Comparison of ENCODE assay signal across 33 cellular contexts in the genomic region with DNA sequence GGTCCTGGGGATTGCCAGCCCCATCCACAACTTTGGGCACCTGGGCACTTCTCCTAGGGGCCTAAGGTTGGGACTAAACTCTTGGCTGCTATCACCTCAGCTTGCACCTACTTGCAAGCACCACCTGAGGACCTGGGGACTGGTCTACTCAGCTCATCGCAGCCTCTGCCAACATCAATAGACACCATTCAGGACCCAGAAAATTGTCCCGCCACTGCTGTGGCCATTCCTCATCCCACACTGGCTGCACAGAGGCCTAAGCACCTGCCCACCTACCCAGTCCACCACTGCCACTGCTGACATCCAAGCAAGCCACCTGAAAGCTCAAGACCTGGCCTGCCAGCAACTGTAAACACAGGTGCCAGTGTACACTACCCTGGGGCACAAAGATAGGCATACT.
DNase-seq lines count a peak whose midpoint lies in the region; ATAC-seq, FAIRE-seq and TF ChIP-seq lines count a peak whose summit lies in the region.
"Had no signal": no experiment of that assay in that cellular context is flagged by ENCODE, and none has a peak within 500 bp of the region (broad histone marks: within the 10 kb centered on the region; RNA-seq: fewer than 3 reads in every experiment).

No MANE protein-coding gene starts in this region.

- no peak overlapping the region for H3K27ac Mint-ChIP-seq in activated naive CD8-positive, alpha-beta T cell treated with anti-CD3 and anti-CD28 coated beads, Interleukin-2, amount 50 U/mL, for 24 hours
- H3K27ac Mint-ChIP-seq: B cell; CD14-positive monocyte; CD4-positive, alpha-beta memory T cell; CD4-positive, alpha-beta T cell; CD4-positive, CD25-positive, alpha-beta regulatory T cell; CD8-positive, alpha-beta memory T cell; CD8-positive, alpha-beta T cell had no signal

- H3K4me1 ChIP-seq in esophagus muscularis mucosa (no peaks in the 10 kb centered on the region), neuronal stem cell (ENCODE audit: control insufficient read depth in 2 of 2, insufficient read depth in 1 of 2, low read depth in 1 of 2, low read length in 2 of 2) (no peaks in the 10 kb centered on the region)
- H3K4me1 ChIP-seq: A549, BE2C, Caco-2 had no signal

- H3K27ac ChIP-seq in esophagus muscularis mucosa (replicated peaks in 1 of 4) (no peak overlapping the region), neuronal stem cell (replicated peaks; ENCODE audit: low read length) (no peak overlapping the region)
- H3K27ac ChIP-seq: 22Rv1; A549; BLaER1; BLaER1 treated with 17β-estradiol and CSF1 and Interleukin-3, amounts not matched to agents 10 nM and 100 nM; C4-2B had no signal

- H2AFZ ChIP-seq in neuronal stem cell (ENCODE audit: low read length): no peak overlapping the region

- no peak overlapping the region for H3K9ac ChIP-seq in neuronal stem cell (ENCODE audit: low read depth, low read length, poor library complexity)
- H3K9ac ChIP-seq: BLaER1; BLaER1 treated with 17β-estradiol and CSF1 and Interleukin-3, amounts not matched to agents 10 nM and 100 nM had no signal

- peak overlapping the region; percentile 6 for H2AK5ac ChIP-seq in neuronal stem cell (ENCODE audit: low read depth, low read length)

- H3K4me3 ChIP-seq in esophagus muscularis mucosa (no peak overlapping the region), neuronal stem cell (ENCODE audit: low read length in 2 of 2) (peak overlapping the region in 1 of 2 donors; percentile 19)
- H3K4me3 ChIP-seq: A549; BLaER1; BLaER1 treated with 17β-estradiol and CSF1 and Interleukin-3, amounts not matched to agents 10 nM and 100 nM had no signal

- no peak overlapping the region for H3K4me3 Mint-ChIP-seq in activated naive CD8-positive, alpha-beta T cell treated with anti-CD3 and anti-CD28 coated beads, Interleukin-2, amount 50 U/mL, for 24 hours
- H3K4me3 Mint-ChIP-seq: B cell; CD14-positive monocyte; CD4-positive, alpha-beta memory T cell; CD4-positive, alpha-beta T cell; CD4-positive, CD25-positive, alpha-beta regulatory T cell; CD8-positive, alpha-beta memory T cell; CD8-positive, alpha-beta T cell had no signal

- no peak overlapping the region for H2BK12ac ChIP-seq in neuronal stem cell (ENCODE audit: low read length)

- H3K9me3 Mint-ChIP-seq in activated naive CD8-positive, alpha-beta T cell treated with anti-CD3 and anti-CD28 coated beads, Interleukin-2, amount 50 U/mL, for 24 hours: peaks cover 21% of the 10 kb centered on the region

- no peak overlapping the region for H3K23ac ChIP-seq in neuronal stem cell (ENCODE audit: low read depth, low read length, poor library complexity)

- no peak for FAIRE-seq in frontal cortex (lab: Jason Lieb, UNC)
- FAIRE-seq: A204.1, A549, D721Med had no signal

- H3K9me3 ChIP-seq in esophagus muscularis mucosa (peaks cover 0 to 6% (median 0%) of the 10 kb centered on the region in 4 donors), neuronal stem cell (replicated peaks in 1 of 2; ENCODE audit: control insufficient read depth in 2 of 2, insufficient read depth in 1 of 2, low read depth in 1 of 2, low read length in 2 of 2) (no peaks in the 10 kb centered on the region)
- H3K9me3 ChIP-seq: A549, BE2C had no signal

- H4K8ac ChIP-seq in neuronal stem cell (ENCODE audit: low read depth, low read length): no peak overlapping the region

- DNase-seq in esophagus muscularis mucosa (ENCODE audit: extremely low spot score) (peak; percentile 77), neuronal stem cell (ENCODE audit: low spot score) (no peak), frontal cortex (ENCODE audit: low spot score in 2 of 2) (no peak)
- no peak for DNase-seq in activated naive CD8-positive, alpha-beta T cell treated with anti-CD3 and anti-CD28 coated beads, Interleukin-2, amount 50 U/mL, for 24 hours
- DNase-seq: 8988T; ACHN; AML-193; BE2C; C1 segment of cervical spinal cord; Caco-2; Calu3; CD4-positive, alpha-beta memory T cell; CD4-positive, alpha-beta T cell; CD4-positive, CD25-positive, alpha-beta regulatory T cell; CD8-positive, alpha-beta memory T cell; CD8-positive, alpha-beta T cell; COR-L47; DMS 273 treated with DMSO at 0.1 percent for 48 hours; DMS153; DMS53; DMS79; DMS79 treated with DMSO at 0.1 percent for 48 hours; DND-41; EL had no signal

- H3K4me1 Mint-ChIP-seq in activated naive CD8-positive, alpha-beta T cell treated with anti-CD3 and anti-CD28 coated beads, Interleukin-2, amount 50 U/mL, for 24 hours: no peaks in the 10 kb centered on the region
- H3K4me1 Mint-ChIP-seq: B cell; CD14-positive monocyte; CD4-positive, alpha-beta memory T cell; CD4-positive, CD25-positive, alpha-beta regulatory T cell; CD8-positive, alpha-beta memory T cell had no signal

- H3K27me3 Mint-ChIP-seq in activated naive CD8-positive, alpha-beta T cell treated with anti-CD3 and anti-CD28 coated beads, Interleukin-2, amount 50 U/mL, for 24 hours: peaks cover 21% of the 10 kb centered on the region

- no peak for TF ChIP-seq POLR2A in esophagus muscularis mucosa (IDR thresholded peaks at IDR 0.05; ENCODE audit: low read depth)

- no peaks in the 10 kb centered on the region for H3K79me1 ChIP-seq in neuronal stem cell (ENCODE audit: low read depth, low read length)

- no peak overlapping the region for H2BK5ac ChIP-seq in neuronal stem cell (ENCODE audit: low read length)

- H3K36me3 ChIP-seq in esophagus muscularis mucosa (no peaks in the 10 kb centered on the region), neuronal stem cell (replicated peaks in 1 of 2; ENCODE audit: control insufficient read depth in 2 of 2, insufficient read depth in 2 of 2, low read length in 2 of 2) (no peaks in the 10 kb centered on the region)
- H3K36me3 ChIP-seq: BE2C; BLaER1; BLaER1 treated with 17β-estradiol and CSF1 and Interleukin-3, amounts not matched to agents 10 nM and 100 nM had no signal

- H3K14ac ChIP-seq in neuronal stem cell (ENCODE audit: low read length): no peak overlapping the region

- H3K36me3 Mint-ChIP-seq in activated naive CD8-positive, alpha-beta T cell treated with anti-CD3 and anti-CD28 coated beads, Interleukin-2, amount 50 U/mL, for 24 hours (ENCODE audit: low read depth): no peaks in the 10 kb centered on the region
- H3K36me3 Mint-ChIP-seq: CD14-positive monocyte; CD4-positive, alpha-beta memory T cell; CD4-positive, CD25-positive, alpha-beta regulatory T cell; CD8-positive, alpha-beta memory T cell; CD8-positive, alpha-beta T cell had no signal

- no peak overlapping the region for H3K4me2 ChIP-seq in neuronal stem cell (ENCODE audit: insufficient read depth, low read length, poor library complexity, severe bottlenecking)
- H3K4me2 ChIP-seq: A549; BLaER1; BLaER1 treated with 17β-estradiol and CSF1 and Interleukin-3, amounts not matched to agents 10 nM and 100 nM had no signal

- no peak overlapping the region for H2BK120ac ChIP-seq in neuronal stem cell (ENCODE audit: low read depth, low read length)

- TF ChIP-seq CTCF in esophagus muscularis mucosa (IDR thresholded peaks at IDR 0.05): no peak

- H4K91ac ChIP-seq in neuronal stem cell (ENCODE audit: low read depth, low read length, poor library complexity): no peak overlapping the region

- 83% methylated on average over 2 of the region's 2 CpGs for WGBS in esophagus muscularis mucosa
- no CpG with 5 or more reads among the region's 2 CpGs for WGBS in neuronal stem cell (ENCODE audit: extremely low coverage in 2 of 2, insufficient read length in 2 of 2, insufficient replicate concordance in 1 of 2), 2 donors

- intact Hi-C loops in esophagus muscularis mucosa (cut with DNase I): no loop called here

- H3K18ac ChIP-seq in neuronal stem cell (ENCODE audit: low read length): no peak overlapping the region

- H3K27me3 ChIP-seq in esophagus muscularis mucosa: no peaks in the 10 kb centered on the region
- H3K27me3 ChIP-seq in neuronal stem cell (ENCODE audit: control insufficient read depth in 3 of 3, insufficient read depth in 3 of 3, low read depth in 1 of 3, low read length in 3 of 3): no peaks in the 10 kb centered on the region
- H3K27me3 ChIP-seq: BE2C; BLaER1; BLaER1 treated with 17β-estradiol and CSF1 and Interleukin-3, amounts not matched to agents 10 nM and 100 nM had no signal

- no peak for ATAC-seq in activated naive CD8-positive, alpha-beta T cell treated with anti-CD3 and anti-CD28 coated beads, Interleukin-2, amount 50 U/mL, for 24 hours
- ATAC-seq: A549; CD8-positive, alpha-beta T cell had no signal

- H3K4ac ChIP-seq in neuronal stem cell (ENCODE audit: low read length): no peak overlapping the region

- TF ChIP-seq EP300 in esophagus muscularis mucosa (IDR thresholded peaks at IDR 0.05): no peak

- H2BK15ac ChIP-seq in neuronal stem cell (ENCODE audit: low read length): no peak overlapping the region
